20 cellular contexts compared by ENCODE assay signal in the genomic region with DNA sequence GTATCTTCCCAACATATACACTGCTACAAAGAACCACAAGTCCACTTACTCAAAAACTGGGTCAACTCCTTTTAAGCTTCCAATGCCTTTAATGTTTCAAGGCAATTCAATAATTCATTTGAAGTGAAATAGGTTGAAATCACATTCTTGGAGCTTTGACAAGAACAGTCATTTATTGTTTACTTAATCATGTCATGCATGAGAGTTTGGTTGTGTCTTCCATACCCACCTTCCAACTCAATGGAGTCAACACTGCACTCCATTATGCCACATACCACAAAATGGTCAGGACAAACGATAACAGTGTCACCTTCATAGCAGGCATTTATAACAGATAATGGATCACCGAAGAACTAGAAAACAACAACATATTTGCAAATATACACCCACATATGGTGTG.
"Had no signal": no experiment of that assay in that cellular context is flagged by ENCODE, and none has a peak within 500 bp of the region (broad histone marks: within the 10 kb centered on the region; RNA-seq: fewer than 3 reads in every experiment).

No MANE protein-coding gene starts in this region.

- DNase-seq: cerebellar nuclear complex; effector CD4-positive, alpha-beta T cell; gastrocnemius medialis; mammary epithelial cell; naive thymus-derived CD4-positive, alpha-beta T cell; nephron progenitor cell; retina; right lobe of liver; spleen; stimulated activated CD4-positive, alpha-beta T cell treated with anti-CD3 and anti-CD28 coated beads, Interleukin-15, amount 100 ng/mL, for 24 hours; stimulated activated CD4-positive, alpha-beta T cell treated with anti-CD3 and anti-CD28 coated beads, Interleukin-1b, Interleukin-23, amount 100 ng/mL, for 48 hours; stimulated activated CD4-positive, alpha-beta T cell treated with anti-CD3 and anti-CD28 coated beads, Interleukin-4, amount 100 ng/mL, for 24 hours had no signal

- H3K27ac ChIP-seq: coronary artery, gastrocnemius medialis, parathyroid adenoma, prostate gland, right lobe of liver, spleen, tibial nerve had no signal

- H3K27me3 ChIP-seq: gastrocnemius medialis, right lobe of liver, spleen, tibial nerve had no signal

- H3K4me1 ChIP-seq: gastrocnemius medialis, parathyroid adenoma, prostate gland, right lobe of liver, spleen, tibial nerve had no signal

- H3K36me3 Mint-ChIP-seq: naive thymus-derived CD4-positive, alpha-beta T cell; stimulated activated memory B cell treated with anti-CD40 and anti-IgM and Interleukin-4, amounts not matched to agents 10 μg/mL and 1 μg/mL and 100 μg/mL, for 72 hours had no signal

- H2AFZ ChIP-seq: parathyroid adenoma had no signal

- H3K4me1 Mint-ChIP-seq: naive thymus-derived CD4-positive, alpha-beta T cell; nephron progenitor cell; stimulated activated memory B cell treated with anti-CD40 and anti-IgM and Interleukin-4, amounts not matched to agents 10 μg/mL and 1 μg/mL and 100 μg/mL, for 72 hours had no signal

- H3K9me3 ChIP-seq: gastrocnemius medialis, prostate gland, right lobe of liver, spleen, tibial nerve had no signal

- ATAC-seq: esophagus mucosa; gastrocnemius medialis; left lobe of liver; naive thymus-derived CD4-positive, alpha-beta T cell; right lobe of liver; stimulated activated memory B cell treated with anti-CD40 and anti-IgM and Interleukin-4, amounts not matched to agents 10 μg/mL and 1 μg/mL and 100 μg/mL, for 72 hours had no signal

- H3K27me3 Mint-ChIP-seq: stimulated activated memory B cell treated with anti-CD40 and anti-IgM and Interleukin-4, amounts not matched to agents 10 μg/mL and 1 μg/mL and 100 μg/mL, for 72 hours; stimulated activated naive CD8-positive, alpha-beta T cell treated with anti-CD3 and anti-CD28 coated beads, Interleukin-15, Interleukin-2, amounts not matched to agents 100 ng/mL and 50 ng/mL, for 24 hours had no signal

- H3K4me3 Mint-ChIP-seq: naive thymus-derived CD4-positive, alpha-beta T cell; nephron progenitor cell; stimulated activated memory B cell treated with anti-CD40 and anti-IgM and Interleukin-4, amounts not matched to agents 10 μg/mL and 1 μg/mL and 100 μg/mL, for 72 hours; stimulated activated naive CD8-positive, alpha-beta T cell treated with anti-CD3 and anti-CD28 coated beads, Interleukin-15, Interleukin-2, amounts not matched to agents 100 ng/mL and 50 ng/mL, for 24 hours had no signal

- H3K9me3 Mint-ChIP-seq: naive thymus-derived CD4-positive, alpha-beta T cell; nephron progenitor cell; stimulated activated naive CD8-positive, alpha-beta T cell treated with anti-CD3 and anti-CD28 coated beads, Interleukin-15, Interleukin-2, amounts not matched to agents 100 ng/mL and 50 ng/mL, for 24 hours had no signal

- H3K36me3 ChIP-seq: gastrocnemius medialis, prostate gland, right lobe of liver, spleen, tibial nerve had no signal

- H3K4me3 ChIP-seq: coronary artery, gastrocnemius medialis, prostate gland, right lobe of liver, spleen, tibial nerve had no signal

- H3K27ac Mint-ChIP-seq: naive thymus-derived CD4-positive, alpha-beta T cell; nephron progenitor cell; stimulated activated memory B cell treated with anti-CD40 and anti-IgM and Interleukin-4, amounts not matched to agents 10 μg/mL and 1 μg/mL and 100 μg/mL, for 72 hours; stimulated activated naive CD8-positive, alpha-beta T cell treated with anti-CD3 and anti-CD28 coated beads, Interleukin-15, Interleukin-2, amounts not matched to agents 100 ng/mL and 50 ng/mL, for 24 hours had no signal

- H3K79me2 ChIP-seq: parathyroid adenoma had no signal

- H3K9ac ChIP-seq: parathyroid adenoma had no signal
